ENCODE assay signal across 11 cellular contexts in genomic region chr3:149688122-149688757, GRCh38.
"Had no signal": no experiment of that assay in that cellular context is flagged by ENCODE, and none has a peak within 500 bp of the region (broad histone marks: within the 10 kb centered on the region; RNA-seq: fewer than 3 reads in every experiment).

No MANE protein-coding gene starts in this region.

- H3K4me3 ChIP-seq: heart left ventricle, skin epidermis, thyroid gland had no signal

- H3K9me3 ChIP-seq: thyroid gland had no signal

- H3K27ac Mint-ChIP-seq: activated naive CD4-positive, alpha-beta T cell treated with anti-CD3 and anti-CD28 coated beads, Interleukin-2, amount 50 U/mL, for 72 hours; naive thymus-derived CD4-positive, alpha-beta T cell had no signal

- H3K36me3 ChIP-seq: heart left ventricle, thyroid gland had no signal

- H3K4me1 ChIP-seq: heart left ventricle, thyroid gland had no signal

- DNase-seq: activated CD4-positive, alpha-beta T cell treated with anti-CD3 and anti-CD28 coated beads, Interleukin-2, amount 50 U/mL, for 4 hours; activated CD4-positive, CD25-positive, alpha-beta regulatory T cell treated with anti-CD3 and anti-CD28 coated beads, Interleukin-2, amount 50 U/mL, for 72 hours; activated effector memory CD4-positive, alpha-beta T cell treated with Interleukin-2 at 50 U/mL for 16 hours; activated T-cell treated with anti-CD3 and anti-CD28 coated beads, Interleukin-2, amount 50 U/mL, for 1 hour; foreskin melanocyte; heart left ventricle; midbrain; naive thymus-derived CD4-positive, alpha-beta T cell; thyroid gland had no signal

- ATAC-seq: activated naive CD4-positive, alpha-beta T cell treated with anti-CD3 and anti-CD28 coated beads, Interleukin-2, amount 50 U/mL, for 72 hours; heart left ventricle; naive thymus-derived CD4-positive, alpha-beta T cell had no signal

- H3K27me3 ChIP-seq: heart left ventricle, thyroid gland had no signal

- H3K4me3 Mint-ChIP-seq: naive thymus-derived CD4-positive, alpha-beta T cell had no signal

- H3K4me1 Mint-ChIP-seq: naive thymus-derived CD4-positive, alpha-beta T cell had no signal

- H3K27ac ChIP-seq: heart left ventricle, skin epidermis, thyroid gland had no signal
